In the genomic region with DNA sequence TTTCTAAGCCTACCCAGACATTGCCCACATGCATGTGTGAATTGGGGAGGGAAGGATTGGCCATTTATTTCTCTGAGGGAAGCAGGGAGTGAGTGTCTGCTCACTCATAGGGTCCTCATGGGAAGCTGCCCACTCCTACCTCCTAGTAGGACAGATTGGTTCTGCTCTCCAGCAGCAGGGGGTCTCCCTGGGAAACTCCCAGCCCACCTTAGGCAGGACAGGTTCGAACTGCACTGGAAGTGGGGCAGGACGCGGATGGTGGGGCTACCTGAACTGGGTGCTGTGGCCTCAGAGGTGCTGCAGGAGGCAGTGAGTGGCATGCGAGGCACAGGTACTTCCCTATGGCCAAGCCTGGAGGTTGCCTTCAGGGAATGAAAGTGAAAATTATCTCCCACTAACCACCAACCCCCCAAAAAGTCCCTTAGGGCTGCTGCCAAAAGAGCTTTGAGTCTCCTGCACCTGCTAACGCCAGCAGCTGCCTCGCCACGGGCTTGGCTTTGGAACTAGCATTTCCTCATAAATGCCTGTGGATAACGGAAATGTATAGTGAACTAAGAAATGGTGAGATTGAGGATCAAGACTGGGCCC, we compare ENCODE assay signal across 1 cellular context.
TF ChIP-seq lines count a peak whose summit lies in the region.

No MANE protein-coding gene starts in this region.

TF ChIP-seq in H1, 55 proteins besides CTCF, POLR2A, EP300 and RAD21 (continued from another document):
- no peak for TF ChIP-seq JUND (IDR thresholded peaks at IDR 0.05; ENCODE audit: low read length)
- TF ChIP-seq SIX5 (IDR thresholded peaks at IDR 0.05; ENCODE audit: low read depth, low read length): no peak
- no peak for TF ChIP-seq YY1 (IDR thresholded peaks at IDR 0.05; ENCODE audit: low read depth, low read length)
- no peak for TF ChIP-seq ASH2L (IDR thresholded peaks at IDR 0.05; ENCODE audit: low read length)
- TF ChIP-seq, protein P1, sequence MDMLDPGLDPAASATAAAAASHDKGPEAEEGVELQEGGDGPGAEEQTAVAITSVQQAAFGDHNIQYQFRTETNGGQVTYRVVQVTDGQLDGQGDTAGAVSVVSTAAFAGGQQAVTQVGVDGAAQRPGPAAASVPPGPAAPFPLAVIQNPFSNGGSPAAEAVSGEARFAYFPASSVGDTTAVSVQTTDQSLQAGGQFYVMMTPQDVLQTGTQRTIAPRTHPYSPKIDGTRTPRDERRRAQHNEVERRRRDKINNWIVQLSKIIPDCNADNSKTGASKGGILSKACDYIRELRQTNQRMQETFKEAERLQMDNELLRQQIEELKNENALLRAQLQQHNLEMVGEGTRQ (IDR thresholded peaks at IDR 0.05; ENCODE audit: low read length): no peak
- TF ChIP-seq BRCA1 (IDR thresholded peaks at IDR 0.05; ENCODE audit: low read depth, low read length): no peak
- no peak for TF ChIP-seq CREB1 (IDR thresholded peaks at IDR 0.05)
- TF ChIP-seq CBX8 (IDR thresholded peaks at IDR 0.05; ENCODE audit: borderline replicate concordance, low read depth, low read length): no peak
- TF ChIP-seq MAFK (IDR thresholded peaks at IDR 0.05; ENCODE audit: low read depth, low read length): no peak
- TF ChIP-seq, protein P2, sequence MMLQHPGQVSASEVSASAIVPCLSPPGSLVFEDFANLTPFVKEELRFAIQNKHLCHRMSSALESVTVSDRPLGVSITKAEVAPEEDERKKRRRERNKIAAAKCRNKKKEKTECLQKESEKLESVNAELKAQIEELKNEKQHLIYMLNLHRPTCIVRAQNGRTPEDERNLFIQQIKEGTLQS (IDR thresholded peaks at IDR 0.05; ENCODE audit: insufficient read depth, low read depth, low read length): no peak
- TF ChIP-seq, protein P3, sequence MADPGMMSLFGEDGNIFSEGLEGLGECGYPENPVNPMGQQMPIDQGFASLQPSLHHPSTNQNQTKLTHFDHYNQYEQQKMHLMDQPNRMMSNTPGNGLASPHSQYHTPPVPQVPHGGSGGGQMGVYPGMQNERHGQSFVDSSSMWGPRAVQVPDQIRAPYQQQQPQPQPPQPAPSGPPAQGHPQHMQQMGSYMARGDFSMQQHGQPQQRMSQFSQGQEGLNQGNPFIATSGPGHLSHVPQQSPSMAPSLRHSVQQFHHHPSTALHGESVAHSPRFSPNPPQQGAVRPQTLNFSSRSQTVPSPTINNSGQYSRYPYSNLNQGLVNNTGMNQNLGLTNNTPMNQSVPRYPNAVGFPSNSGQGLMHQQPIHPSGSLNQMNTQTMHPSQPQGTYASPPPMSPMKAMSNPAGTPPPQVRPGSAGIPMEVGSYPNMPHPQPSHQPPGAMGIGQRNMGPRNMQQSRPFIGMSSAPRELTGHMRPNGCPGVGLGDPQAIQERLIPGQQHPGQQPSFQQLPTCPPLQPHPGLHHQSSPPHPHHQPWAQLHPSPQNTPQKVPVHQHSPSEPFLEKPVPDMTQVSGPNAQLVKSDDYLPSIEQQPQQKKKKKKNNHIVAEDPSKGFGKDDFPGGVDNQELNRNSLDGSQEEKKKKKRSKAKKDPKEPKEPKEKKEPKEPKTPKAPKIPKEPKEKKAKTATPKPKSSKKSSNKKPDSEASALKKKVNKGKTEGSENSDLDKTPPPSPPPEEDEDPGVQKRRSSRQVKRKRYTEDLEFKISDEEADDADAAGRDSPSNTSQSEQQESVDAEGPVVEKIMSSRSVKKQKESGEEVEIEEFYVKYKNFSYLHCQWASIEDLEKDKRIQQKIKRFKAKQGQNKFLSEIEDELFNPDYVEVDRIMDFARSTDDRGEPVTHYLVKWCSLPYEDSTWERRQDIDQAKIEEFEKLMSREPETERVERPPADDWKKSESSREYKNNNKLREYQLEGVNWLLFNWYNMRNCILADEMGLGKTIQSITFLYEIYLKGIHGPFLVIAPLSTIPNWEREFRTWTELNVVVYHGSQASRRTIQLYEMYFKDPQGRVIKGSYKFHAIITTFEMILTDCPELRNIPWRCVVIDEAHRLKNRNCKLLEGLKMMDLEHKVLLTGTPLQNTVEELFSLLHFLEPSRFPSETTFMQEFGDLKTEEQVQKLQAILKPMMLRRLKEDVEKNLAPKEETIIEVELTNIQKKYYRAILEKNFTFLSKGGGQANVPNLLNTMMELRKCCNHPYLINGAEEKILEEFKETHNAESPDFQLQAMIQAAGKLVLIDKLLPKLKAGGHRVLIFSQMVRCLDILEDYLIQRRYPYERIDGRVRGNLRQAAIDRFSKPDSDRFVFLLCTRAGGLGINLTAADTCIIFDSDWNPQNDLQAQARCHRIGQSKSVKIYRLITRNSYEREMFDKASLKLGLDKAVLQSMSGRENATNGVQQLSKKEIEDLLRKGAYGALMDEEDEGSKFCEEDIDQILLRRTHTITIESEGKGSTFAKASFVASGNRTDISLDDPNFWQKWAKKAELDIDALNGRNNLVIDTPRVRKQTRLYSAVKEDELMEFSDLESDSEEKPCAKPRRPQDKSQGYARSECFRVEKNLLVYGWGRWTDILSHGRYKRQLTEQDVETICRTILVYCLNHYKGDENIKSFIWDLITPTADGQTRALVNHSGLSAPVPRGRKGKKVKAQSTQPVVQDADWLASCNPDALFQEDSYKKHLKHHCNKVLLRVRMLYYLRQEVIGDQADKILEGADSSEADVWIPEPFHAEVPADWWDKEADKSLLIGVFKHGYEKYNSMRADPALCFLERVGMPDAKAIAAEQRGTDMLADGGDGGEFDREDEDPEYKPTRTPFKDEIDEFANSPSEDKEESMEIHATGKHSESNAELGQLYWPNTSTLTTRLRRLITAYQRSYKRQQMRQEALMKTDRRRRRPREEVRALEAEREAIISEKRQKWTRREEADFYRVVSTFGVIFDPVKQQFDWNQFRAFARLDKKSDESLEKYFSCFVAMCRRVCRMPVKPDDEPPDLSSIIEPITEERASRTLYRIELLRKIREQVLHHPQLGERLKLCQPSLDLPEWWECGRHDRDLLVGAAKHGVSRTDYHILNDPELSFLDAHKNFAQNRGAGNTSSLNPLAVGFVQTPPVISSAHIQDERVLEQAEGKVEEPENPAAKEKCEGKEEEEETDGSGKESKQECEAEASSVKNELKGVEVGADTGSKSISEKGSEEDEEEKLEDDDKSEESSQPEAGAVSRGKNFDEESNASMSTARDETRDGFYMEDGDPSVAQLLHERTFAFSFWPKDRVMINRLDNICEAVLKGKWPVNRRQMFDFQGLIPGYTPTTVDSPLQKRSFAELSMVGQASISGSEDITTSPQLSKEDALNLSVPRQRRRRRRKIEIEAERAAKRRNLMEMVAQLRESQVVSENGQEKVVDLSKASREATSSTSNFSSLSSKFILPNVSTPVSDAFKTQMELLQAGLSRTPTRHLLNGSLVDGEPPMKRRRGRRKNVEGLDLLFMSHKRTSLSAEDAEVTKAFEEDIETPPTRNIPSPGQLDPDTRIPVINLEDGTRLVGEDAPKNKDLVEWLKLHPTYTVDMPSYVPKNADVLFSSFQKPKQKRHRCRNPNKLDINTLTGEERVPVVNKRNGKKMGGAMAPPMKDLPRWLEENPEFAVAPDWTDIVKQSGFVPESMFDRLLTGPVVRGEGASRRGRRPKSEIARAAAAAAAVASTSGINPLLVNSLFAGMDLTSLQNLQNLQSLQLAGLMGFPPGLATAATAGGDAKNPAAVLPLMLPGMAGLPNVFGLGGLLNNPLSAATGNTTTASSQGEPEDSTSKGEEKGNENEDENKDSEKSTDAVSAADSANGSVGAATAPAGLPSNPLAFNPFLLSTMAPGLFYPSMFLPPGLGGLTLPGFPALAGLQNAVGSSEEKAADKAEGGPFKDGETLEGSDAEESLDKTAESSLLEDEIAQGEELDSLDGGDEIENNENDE (IDR thresholded peaks at IDR 0.05; ENCODE audit: insufficient replicate concordance, low read length): no peak
